ENCODE assay signal across 8 cellular contexts in the genomic region with DNA sequence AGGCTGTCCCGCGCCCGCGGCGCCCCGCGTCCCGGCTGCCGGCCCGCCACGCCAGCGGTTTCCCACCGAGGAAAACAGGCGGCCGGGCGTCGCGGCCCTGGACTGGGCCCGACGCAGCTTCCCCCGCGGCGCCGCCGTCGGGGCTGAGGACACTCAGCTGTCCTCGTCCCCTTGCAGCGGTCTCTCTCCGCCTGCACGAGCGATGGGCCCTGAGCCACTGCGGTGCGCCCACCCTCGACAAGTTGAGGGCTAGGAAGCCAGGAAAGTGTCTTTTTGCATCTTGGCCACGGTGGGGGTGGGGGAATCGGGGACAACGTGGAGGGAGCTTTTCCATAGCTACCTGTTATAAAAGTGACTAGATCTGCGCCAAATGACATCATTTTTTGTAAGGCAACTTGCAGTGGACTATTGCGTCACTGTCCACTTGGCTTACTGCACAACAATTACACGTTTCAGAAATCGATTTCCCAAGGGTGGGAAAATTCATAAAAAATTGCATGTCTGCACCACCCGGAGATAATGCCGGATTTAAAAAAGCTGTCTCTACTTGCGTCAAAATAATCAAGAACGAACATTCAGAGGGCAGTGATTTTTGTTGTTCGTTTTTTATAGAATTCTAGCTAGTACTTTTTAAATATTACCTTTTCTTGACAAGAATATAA. TPM values are rescaled to one million over a fixed set of nuclear protein-coding genes. Genes with fewer than 3 reads are reported as not detected.
DNase-seq lines count a peak whose midpoint lies in the region; ATAC-seq and TF ChIP-seq lines count a peak whose summit lies in the region.

No MANE protein-coding gene starts in this region.

- H3K4me3 ChIP-seq in astrocyte of the cerebellum (ENCODE audit: low read depth, low read length) (peak overlapping the region; percentile 63), skin epidermis (peak overlapping the region; percentile 64 to 93 (median 77))

- peaks cover 15 to 34% of the 10 kb centered on the region in 2 donors for H3K4me1 Mint-ChIP-seq in immature natural killer cell

- peak overlapping the region; percentile 77 to 97 (median 93) for H3K27ac ChIP-seq in skin epidermis

- TF ChIP-seq CTCF in astrocyte of the cerebellum (IDR thresholded peaks at IDR 0.05; ENCODE audit: low read depth, low read length, missing control alignments): no peak

- in situ Hi-C loops in astrocyte of the cerebellum (cut with HindIII; ENCODE audit: low sequenced_read_pairs): no loop called here

- peaks cover 0 to 3% (median 3%) of the 10 kb centered on the region in 3 donors for H3K36me3 Mint-ChIP-seq in immature natural killer cell

- peak; percentile 31 for ATAC-seq in HG02759 (IDR thresholded peaks at IDR 0.05; ENCODE audit: unreplicated experiment)

- DNase-seq in stimulated activated CD4-positive, alpha-beta T cell treated with anti-CD3 and anti-CD28 coated beads, Interleukin-4, amount 100 ng/mL, for 24 hours: peak; percentile 15
- no peak for DNase-seq in stimulated activated CD4-positive, alpha-beta T cell treated with anti-CD3 and anti-CD28 coated beads, Interleukin-15, amount 100 ng/mL, for 24 hours
- DNase-seq in NCI-H1930 (lab: John Stamatoyannopoulos, UW) (peak; percentile 49 to 59), astrocyte of the cerebellum (ENCODE audit: low read depth) (peak; percentile 29), immature natural killer cell (no peak), NCI-H2081 treated with DMSO at 0.1 percent for 48 hours (lab: John Stamatoyannopoulos, UW) (no peak)

- H3K27ac Mint-ChIP-seq in immature natural killer cell: peak overlapping the region; percentile 88 to 96 (median 90)

- H3K27me3 Mint-ChIP-seq in immature natural killer cell (ENCODE audit: low read depth in 3 of 3): peaks cover 5 to 12% (median 6%) of the 10 kb centered on the region in 3 donors

- peak overlapping the region; percentile 80 to 90 (median 87) for H3K4me3 Mint-ChIP-seq in immature natural killer cell

- H3K9me3 Mint-ChIP-seq in immature natural killer cell: no peaks in the 10 kb centered on the region

RNA-seq across cellular contexts. Expression of gene KLHL15, which starts 1.1 kb away (rescaled TPM):
- polyA plus RNA-seq in immature natural killer cell: 1 to 10 TPM; 1.6 to 2.4 (median 1.8) TPM

RNA-seq across cellular contexts. Expression of gene EIF2S3, which starts 28.9 kb away (rescaled TPM):
- polyA plus RNA-seq in immature natural killer cell: 10 to 100 TPM; 43.1 to 80.6 (median 79.4) TPM

Comparison
In these comparisons a context has a peak if more than half of its experiments do, and no peak if none do; other contexts are left out.
1. DNase-seq: peak in stimulated activated CD4-positive, alpha-beta T cell treated with anti-CD3 and anti-CD28 coated beads, Interleukin-4, amount 100 ng/mL, for 24 hours (single experiment), NCI-H1930 (2 of 2) and astrocyte of the cerebellum (single experiment); none in stimulated activated CD4-positive, alpha-beta T cell treated with anti-CD3 and anti-CD28 coated beads, Interleukin-15, amount 100 ng/mL, for 24 hours (single experiment), immature natural killer cell (0 of 3) and NCI-H2081 treated with DMSO at 0.1 percent for 48 hours (single experiment).